Comparison of ENCODE assay signal across 1 cellular context in genomic region chr7:142711722-142712616, GRCh38.
TF ChIP-seq lines count a peak whose summit lies in the region.

No MANE protein-coding gene starts in this region.

TF ChIP-seq in H1, 55 proteins besides CTCF, POLR2A, EP300 and RAD21:
- TF ChIP-seq BACH1 (IDR thresholded peaks at IDR 0.05; ENCODE audit: low read length) (no peak), KDM4A (IDR thresholded peaks at IDR 0.05; ENCODE audit: low read depth, low read length, severe bottlenecking) (no peak), CEBPB (IDR thresholded peaks at IDR 0.05; ENCODE audit: low read depth, low read length) (no peak), KDM1A (IDR thresholded peaks at IDR 0.05; ENCODE audit: borderline replicate concordance, low read length) (no peak), JUND (IDR thresholded peaks at IDR 0.05; ENCODE audit: low read length) (no peak), CHD7 (IDR thresholded peaks at IDR 0.05; ENCODE audit: insufficient replicate concordance, low read length) (no peak), CREB1 (IDR thresholded peaks at IDR 0.05) (no peak)
